ENCODE assay signal across 18 cellular contexts in the genomic region with DNA sequence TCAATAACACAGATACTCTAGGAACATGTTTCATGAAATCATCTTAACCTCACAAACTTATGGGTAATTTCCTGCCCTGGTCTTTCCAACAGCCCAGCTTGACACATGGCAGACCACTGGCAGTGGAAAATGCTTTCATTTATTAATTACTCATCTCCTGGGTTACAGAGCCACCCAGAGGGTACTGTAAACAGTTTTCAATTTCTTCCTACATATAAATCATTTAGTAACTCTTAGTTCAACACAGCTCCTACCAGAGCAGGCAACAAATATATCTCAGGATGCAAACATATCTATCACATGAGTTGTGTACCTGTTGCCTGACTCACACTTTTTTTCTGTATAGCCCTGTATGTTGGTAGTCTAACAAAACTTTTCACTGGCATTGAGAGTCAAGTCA.
"Had no signal": no experiment of that assay in that cellular context is flagged by ENCODE, and none has a peak within 500 bp of the region (broad histone marks: within the 10 kb centered on the region; RNA-seq: fewer than 3 reads in every experiment).

No MANE protein-coding gene starts in this region.

- H3K4me3 ChIP-seq: right atrium auricular region, uterus had no signal

- H3K36me3 ChIP-seq: neutrophil, right atrium auricular region, uterus, WERI-Rb-1 had no signal

- H3K4me1 ChIP-seq: right atrium auricular region, uterus had no signal

- H3K9me3 ChIP-seq: neutrophil, right atrium auricular region, uterus had no signal

- H3K27me3 ChIP-seq: neutrophil, right atrium auricular region, uterus had no signal

- ATAC-seq: activated CD4-positive, alpha-beta T cell treated with anti-CD3 and anti-CD28 coated beads for 36 hours; activated CD8-positive, alpha-beta T cell treated with anti-CD3 and anti-CD28 coated beads for 36 hours; effector memory CD8-positive, alpha-beta T cell; naive thymus-derived CD4-positive, alpha-beta T cell had no signal

- FAIRE-seq: small intestine had no signal

- DNase-seq: activated CD4-positive, alpha-beta T cell treated with anti-CD3 and anti-CD28 coated beads for 36 hours; activated CD8-positive, alpha-beta memory T cell treated with anti-CD3 and anti-CD28 coated beads, Interleukin-2, amount 50 U/mL, for 4 hours; activated CD8-positive, alpha-beta T cell treated with anti-CD3 and anti-CD28 coated beads for 36 hours; activated naive CD8-positive, alpha-beta T cell treated with anti-CD3 and anti-CD28 coated beads, Interleukin-2, amount 10 ng/mL, durations not matched to agents 7 days and 5 days; anterior cingulate cortex; cerebellar nuclear complex; effector memory CD8-positive, alpha-beta T cell; hypothalamus; kidney glomerular epithelial cell; midbrain; naive thymus-derived CD4-positive, alpha-beta T cell; posterior cingulate gyrus; small intestine; uterus; WERI-Rb-1 had no signal

- H3K27ac ChIP-seq: epithelial cell of prostate, neutrophil, right atrium auricular region, uterus, WERI-Rb-1 had no signal
